ENCODE assay signal across 11 cellular contexts in the genomic region with DNA sequence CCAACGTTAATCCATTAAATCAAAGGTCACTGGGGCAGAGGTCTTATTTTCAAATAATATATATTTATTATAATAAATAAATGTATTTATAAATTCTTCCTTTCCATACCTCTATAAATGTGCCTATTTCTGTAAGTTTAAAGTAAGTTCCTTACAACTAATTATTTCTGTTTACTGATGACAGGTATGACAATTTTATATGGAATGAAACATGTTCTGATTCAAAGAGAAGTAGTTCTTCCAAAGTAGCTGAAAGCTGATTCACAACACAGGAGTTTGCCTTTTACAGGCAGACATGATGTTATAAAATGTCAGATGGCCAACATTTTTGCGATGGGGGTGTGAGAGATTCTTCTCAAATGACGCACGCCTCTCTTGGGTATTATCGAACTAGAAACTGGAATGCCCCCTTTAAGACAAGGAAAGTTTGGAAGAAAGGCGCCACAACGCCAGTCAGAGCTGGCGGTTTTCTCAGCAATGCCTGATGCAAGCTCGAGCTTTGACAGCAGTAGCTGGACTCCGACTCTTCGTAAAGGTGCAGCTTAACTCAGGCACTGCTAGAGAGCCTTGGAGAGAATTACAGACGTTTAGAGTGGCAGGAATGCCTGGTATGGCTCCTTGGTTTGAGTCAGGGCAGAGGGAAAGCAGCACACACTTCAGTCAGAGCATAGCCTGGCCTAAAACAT.
DNase-seq lines count a peak whose midpoint lies in the region; ATAC-seq and TF ChIP-seq lines count a peak whose summit lies in the region.
"Had no signal": no experiment of that assay in that cellular context is flagged by ENCODE, and none has a peak within 500 bp of the region (broad histone marks: within the 10 kb centered on the region; RNA-seq: fewer than 3 reads in every experiment).

No MANE protein-coding gene starts in this region.

- ATAC-seq in Right ventricle myocardium superior (ENCODE audit: poor library complexity): peak; percentile 36
- ATAC-seq in activated CD8-positive, alpha-beta memory T cell treated with anti-CD3 and anti-CD28 coated beads, Interleukin-2, amount 10 ng/mL, durations not matched to agents 7 days and 5 days: no peak

- H2AK5ac ChIP-seq in mesendoderm (ENCODE audit: low read length): no peak overlapping the region

- H3K9me3 Mint-ChIP-seq in activated CD8-positive, alpha-beta memory T cell treated with anti-CD3 and anti-CD28 coated beads, Interleukin-2, amount 10 ng/mL, durations not matched to agents 7 days and 5 days (ENCODE audit: low read depth): no peaks in the 10 kb centered on the region

- no CpG with 5 or more reads among the region's 12 CpGs for WGBS in mesendoderm (ENCODE audit: extremely low coverage, insufficient coverage, low lambda C conversion rate)

- no peak overlapping the region for H2BK5ac ChIP-seq in mesendoderm (ENCODE audit: low read length)

- H3K27me3 ChIP-seq in mesendoderm (ENCODE audit: insufficient read depth, low read length, poor library complexity): no peaks in the 10 kb centered on the region
- H3K27me3 ChIP-seq: testis had no signal

- H3K36me3 ChIP-seq in mesendoderm (ENCODE audit: control insufficient read depth, insufficient read depth, low read length): no peaks in the 10 kb centered on the region

- H3K79me1 ChIP-seq in mesendoderm (ENCODE audit: low read length): no peaks in the 10 kb centered on the region

- H3K56ac ChIP-seq in mesendoderm (ENCODE audit: low read length): no peak overlapping the region

- intact Hi-C loops in Right ventricle myocardium superior (cut with DNase I): no loop called here
- intact Hi-C loops in cardiac septum (cut with DNase I): no loop called here

- H3K27ac Mint-ChIP-seq in activated CD8-positive, alpha-beta memory T cell treated with anti-CD3 and anti-CD28 coated beads, Interleukin-2, amount 10 ng/mL, durations not matched to agents 7 days and 5 days: no peak overlapping the region

- H3K36me3 Mint-ChIP-seq in activated CD8-positive, alpha-beta memory T cell treated with anti-CD3 and anti-CD28 coated beads, Interleukin-2, amount 10 ng/mL, durations not matched to agents 7 days and 5 days: no peaks in the 10 kb centered on the region

- peak overlapping the region; percentile 45 for H3K4me3 ChIP-seq in coronary artery
- H3K4me3 ChIP-seq in mesendoderm (ENCODE audit: low read length): no peak overlapping the region
- H3K4me3 ChIP-seq: testis had no signal

- H2BK120ac ChIP-seq in mesendoderm (ENCODE audit: low read depth, low read length): no peak overlapping the region

- no peak overlapping the region for H3K9ac ChIP-seq in mesendoderm (ENCODE audit: low read length)

- H4K5ac ChIP-seq in mesendoderm (ENCODE audit: low read length): no peak overlapping the region

- no peak for TF ChIP-seq CTCF in coronary artery (IDR thresholded peaks at IDR 0.05)

- no peak overlapping the region for H2BK15ac ChIP-seq in mesendoderm (replicated peaks; ENCODE audit: low read depth)

- H3K4me3 Mint-ChIP-seq in activated CD8-positive, alpha-beta memory T cell treated with anti-CD3 and anti-CD28 coated beads, Interleukin-2, amount 10 ng/mL, durations not matched to agents 7 days and 5 days: no peak overlapping the region

- no peak overlapping the region for H3K4ac ChIP-seq in mesendoderm (ENCODE audit: low read depth, low read length)

- CTCF ChIA-PET in activated CD8-positive, alpha-beta memory T cell treated with anti-CD3 and anti-CD28 coated beads, Interleukin-2, amount 10 ng/mL, durations not matched to agents 7 days and 5 days (lab: Charles Lee): no interaction called here

- no peak for DNase-seq in Right ventricle myocardium superior
- DNase-seq in cardiac septum (ENCODE audit: low spot score): no peak
- DNase-seq in coronary artery (ENCODE audit: low spot score): peak; percentile 89
- peak; percentile 42 for DNase-seq in mesendoderm
- no peak for DNase-seq in NCI-H2196 (lab: John Stamatoyannopoulos, UW; ENCODE audit: unreplicated experiment)
- DNase-seq in activated CD8-positive, alpha-beta memory T cell treated with anti-CD3 and anti-CD28 coated beads, Interleukin-2, amount 10 ng/mL, durations not matched to agents 7 days and 5 days: no peak
- no peak for DNase-seq in MV-4-11 (lab: John Stamatoyannopoulos, UW)
- DNase-seq in NCI-H774 (lab: John Stamatoyannopoulos, UW): no peak
- DNase-seq: GF-D8, Karpas-422, testis had no signal

- no peaks in the 10 kb centered on the region for H3K4me1 Mint-ChIP-seq in activated CD8-positive, alpha-beta memory T cell treated with anti-CD3 and anti-CD28 coated beads, Interleukin-2, amount 10 ng/mL, durations not matched to agents 7 days and 5 days

- no peak overlapping the region for H4K8ac ChIP-seq in mesendoderm (ENCODE audit: low read depth, low read length)

- no peak overlapping the region for H3K4me2 ChIP-seq in mesendoderm (ENCODE audit: low read length)

- H3K23ac ChIP-seq in mesendoderm (ENCODE audit: low read length): no peak overlapping the region

- H3K18ac ChIP-seq in mesendoderm (ENCODE audit: low read length): no peak overlapping the region

- H3K27me3 Mint-ChIP-seq in activated CD8-positive, alpha-beta memory T cell treated with anti-CD3 and anti-CD28 coated beads, Interleukin-2, amount 10 ng/mL, durations not matched to agents 7 days and 5 days: no peaks in the 10 kb centered on the region

- no peaks in the 10 kb centered on the region for H3K4me1 ChIP-seq in mesendoderm (ENCODE audit: control insufficient read depth, low read depth, low read length)
- H3K4me1 ChIP-seq: testis had no signal

- H3K79me2 ChIP-seq in mesendoderm (ENCODE audit: control insufficient read depth, insufficient read depth, low read length): no peaks in the 10 kb centered on the region

- H3K27ac ChIP-seq in coronary artery: peak overlapping the region; percentile 83 to 94
- H3K27ac ChIP-seq in mesendoderm (ENCODE audit: low read depth, low read length): no peak overlapping the region
- H3K27ac ChIP-seq: testis had no signal

Comparison
In these comparisons a context has a peak if more than half of its experiments do, and no peak if none do; other contexts are left out.
1. DNase-seq: peak in coronary artery (single experiment) and mesendoderm (single experiment); none in Right ventricle myocardium superior (single experiment), cardiac septum (single experiment), NCI-H2196 (single experiment), activated CD8-positive, alpha-beta memory T cell treated with anti-CD3 and anti-CD28 coated beads, Interleukin-2, amount 10 ng/mL, durations not matched to agents 7 days and 5 days (single experiment), MV-4-11 (single experiment) and NCI-H774 (single experiment).